1 cellular context compared by ENCODE assay signal in the genomic region with DNA sequence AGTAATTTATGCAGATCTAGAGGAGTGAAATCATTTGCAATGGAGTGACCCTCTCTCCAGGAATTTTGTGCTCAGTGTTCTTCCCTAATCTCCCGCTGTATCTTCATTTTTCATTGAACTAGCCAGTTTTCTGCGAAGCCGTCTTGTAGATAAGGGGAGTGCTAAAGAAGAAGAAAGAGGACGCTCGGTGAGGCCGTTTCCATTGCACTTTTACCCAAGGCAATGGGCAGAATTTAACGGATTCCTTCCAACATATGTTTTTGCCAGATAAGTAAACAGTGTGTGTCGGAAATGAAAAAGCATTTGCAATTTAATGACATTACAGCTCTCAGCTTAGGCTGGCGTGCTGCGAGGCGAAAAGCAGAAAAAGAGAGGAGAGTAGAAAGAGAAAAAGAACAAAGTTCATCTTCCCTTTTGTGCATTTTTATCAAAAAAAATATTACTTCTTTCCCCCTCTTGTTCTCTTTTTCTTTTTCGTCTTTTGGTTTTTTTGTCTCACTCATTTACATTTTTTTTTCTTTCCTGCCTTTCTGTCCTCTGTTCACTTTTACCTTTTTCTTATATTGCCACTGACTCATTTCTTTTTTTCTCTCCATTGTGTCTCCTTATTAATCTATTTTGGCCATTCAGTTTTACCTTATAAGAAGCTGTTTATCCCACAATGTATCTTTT.
TF ChIP-seq lines count a peak whose summit lies in the region.

No MANE protein-coding gene starts in this region.

TF ChIP-seq in K562, 482 proteins besides CTCF, POLR2A, EP300 and RAD21 (continued from another document and continues in another):
- TF ChIP-seq, protein P1, sequence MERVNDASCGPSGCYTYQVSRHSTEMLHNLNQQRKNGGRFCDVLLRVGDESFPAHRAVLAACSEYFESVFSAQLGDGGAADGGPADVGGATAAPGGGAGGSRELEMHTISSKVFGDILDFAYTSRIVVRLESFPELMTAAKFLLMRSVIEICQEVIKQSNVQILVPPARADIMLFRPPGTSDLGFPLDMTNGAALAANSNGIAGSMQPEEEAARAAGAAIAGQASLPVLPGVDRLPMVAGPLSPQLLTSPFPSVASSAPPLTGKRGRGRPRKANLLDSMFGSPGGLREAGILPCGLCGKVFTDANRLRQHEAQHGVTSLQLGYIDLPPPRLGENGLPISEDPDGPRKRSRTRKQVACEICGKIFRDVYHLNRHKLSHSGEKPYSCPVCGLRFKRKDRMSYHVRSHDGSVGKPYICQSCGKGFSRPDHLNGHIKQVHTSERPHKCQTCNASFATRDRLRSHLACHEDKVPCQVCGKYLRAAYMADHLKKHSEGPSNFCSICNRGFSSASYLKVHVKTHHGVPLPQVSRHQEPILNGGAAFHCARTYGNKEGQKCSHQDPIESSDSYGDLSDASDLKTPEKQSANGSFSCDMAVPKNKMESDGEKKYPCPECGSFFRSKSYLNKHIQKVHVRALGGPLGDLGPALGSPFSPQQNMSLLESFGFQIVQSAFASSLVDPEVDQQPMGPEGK (CRISPR knock-in tag; IDR thresholded peaks at IDR 0.05; ENCODE audit: borderline replicate concordance) = no peak
- TF ChIP-seq, protein P2, sequence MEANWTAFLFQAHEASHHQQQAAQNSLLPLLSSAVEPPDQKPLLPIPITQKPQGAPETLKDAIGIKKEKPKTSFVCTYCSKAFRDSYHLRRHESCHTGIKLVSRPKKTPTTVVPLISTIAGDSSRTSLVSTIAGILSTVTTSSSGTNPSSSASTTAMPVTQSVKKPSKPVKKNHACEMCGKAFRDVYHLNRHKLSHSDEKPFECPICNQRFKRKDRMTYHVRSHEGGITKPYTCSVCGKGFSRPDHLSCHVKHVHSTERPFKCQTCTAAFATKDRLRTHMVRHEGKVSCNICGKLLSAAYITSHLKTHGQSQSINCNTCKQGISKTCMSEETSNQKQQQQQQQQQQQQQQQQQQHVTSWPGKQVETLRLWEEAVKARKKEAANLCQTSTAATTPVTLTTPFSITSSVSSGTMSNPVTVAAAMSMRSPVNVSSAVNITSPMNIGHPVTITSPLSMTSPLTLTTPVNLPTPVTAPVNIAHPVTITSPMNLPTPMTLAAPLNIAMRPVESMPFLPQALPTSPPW (CRISPR knock-in tag; IDR thresholded peaks at IDR 0.05) = no peak
- no peak for TF ChIP-seq HCFC1 (IDR thresholded peaks at IDR 0.05; ENCODE audit: low read depth, low read length)
- TF ChIP-seq COPS2 (conservative IDR thresholded peaks at IDR 0.05) = no peak
- TF ChIP-seq ARID2 (IDR thresholded peaks at IDR 0.05) = no peak
- TF ChIP-seq, protein P3, sequence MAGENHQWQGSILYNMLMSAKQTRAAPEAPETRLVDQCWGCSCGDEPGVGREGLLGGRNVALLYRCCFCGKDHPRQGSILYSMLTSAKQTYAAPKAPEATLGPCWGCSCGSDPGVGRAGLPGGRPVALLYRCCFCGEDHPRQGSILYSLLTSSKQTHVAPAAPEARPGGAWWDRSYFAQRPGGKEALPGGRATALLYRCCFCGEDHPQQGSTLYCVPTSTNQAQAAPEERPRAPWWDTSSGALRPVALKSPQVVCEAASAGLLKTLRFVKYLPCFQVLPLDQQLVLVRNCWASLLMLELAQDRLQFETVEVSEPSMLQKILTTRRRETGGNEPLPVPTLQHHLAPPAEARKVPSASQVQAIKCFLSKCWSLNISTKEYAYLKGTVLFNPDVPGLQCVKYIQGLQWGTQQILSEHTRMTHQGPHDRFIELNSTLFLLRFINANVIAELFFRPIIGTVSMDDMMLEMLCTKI (IDR thresholded peaks at IDR 0.05; ENCODE audit: partially characterized antibody) = no peak
- TF ChIP-seq, protein P4, sequence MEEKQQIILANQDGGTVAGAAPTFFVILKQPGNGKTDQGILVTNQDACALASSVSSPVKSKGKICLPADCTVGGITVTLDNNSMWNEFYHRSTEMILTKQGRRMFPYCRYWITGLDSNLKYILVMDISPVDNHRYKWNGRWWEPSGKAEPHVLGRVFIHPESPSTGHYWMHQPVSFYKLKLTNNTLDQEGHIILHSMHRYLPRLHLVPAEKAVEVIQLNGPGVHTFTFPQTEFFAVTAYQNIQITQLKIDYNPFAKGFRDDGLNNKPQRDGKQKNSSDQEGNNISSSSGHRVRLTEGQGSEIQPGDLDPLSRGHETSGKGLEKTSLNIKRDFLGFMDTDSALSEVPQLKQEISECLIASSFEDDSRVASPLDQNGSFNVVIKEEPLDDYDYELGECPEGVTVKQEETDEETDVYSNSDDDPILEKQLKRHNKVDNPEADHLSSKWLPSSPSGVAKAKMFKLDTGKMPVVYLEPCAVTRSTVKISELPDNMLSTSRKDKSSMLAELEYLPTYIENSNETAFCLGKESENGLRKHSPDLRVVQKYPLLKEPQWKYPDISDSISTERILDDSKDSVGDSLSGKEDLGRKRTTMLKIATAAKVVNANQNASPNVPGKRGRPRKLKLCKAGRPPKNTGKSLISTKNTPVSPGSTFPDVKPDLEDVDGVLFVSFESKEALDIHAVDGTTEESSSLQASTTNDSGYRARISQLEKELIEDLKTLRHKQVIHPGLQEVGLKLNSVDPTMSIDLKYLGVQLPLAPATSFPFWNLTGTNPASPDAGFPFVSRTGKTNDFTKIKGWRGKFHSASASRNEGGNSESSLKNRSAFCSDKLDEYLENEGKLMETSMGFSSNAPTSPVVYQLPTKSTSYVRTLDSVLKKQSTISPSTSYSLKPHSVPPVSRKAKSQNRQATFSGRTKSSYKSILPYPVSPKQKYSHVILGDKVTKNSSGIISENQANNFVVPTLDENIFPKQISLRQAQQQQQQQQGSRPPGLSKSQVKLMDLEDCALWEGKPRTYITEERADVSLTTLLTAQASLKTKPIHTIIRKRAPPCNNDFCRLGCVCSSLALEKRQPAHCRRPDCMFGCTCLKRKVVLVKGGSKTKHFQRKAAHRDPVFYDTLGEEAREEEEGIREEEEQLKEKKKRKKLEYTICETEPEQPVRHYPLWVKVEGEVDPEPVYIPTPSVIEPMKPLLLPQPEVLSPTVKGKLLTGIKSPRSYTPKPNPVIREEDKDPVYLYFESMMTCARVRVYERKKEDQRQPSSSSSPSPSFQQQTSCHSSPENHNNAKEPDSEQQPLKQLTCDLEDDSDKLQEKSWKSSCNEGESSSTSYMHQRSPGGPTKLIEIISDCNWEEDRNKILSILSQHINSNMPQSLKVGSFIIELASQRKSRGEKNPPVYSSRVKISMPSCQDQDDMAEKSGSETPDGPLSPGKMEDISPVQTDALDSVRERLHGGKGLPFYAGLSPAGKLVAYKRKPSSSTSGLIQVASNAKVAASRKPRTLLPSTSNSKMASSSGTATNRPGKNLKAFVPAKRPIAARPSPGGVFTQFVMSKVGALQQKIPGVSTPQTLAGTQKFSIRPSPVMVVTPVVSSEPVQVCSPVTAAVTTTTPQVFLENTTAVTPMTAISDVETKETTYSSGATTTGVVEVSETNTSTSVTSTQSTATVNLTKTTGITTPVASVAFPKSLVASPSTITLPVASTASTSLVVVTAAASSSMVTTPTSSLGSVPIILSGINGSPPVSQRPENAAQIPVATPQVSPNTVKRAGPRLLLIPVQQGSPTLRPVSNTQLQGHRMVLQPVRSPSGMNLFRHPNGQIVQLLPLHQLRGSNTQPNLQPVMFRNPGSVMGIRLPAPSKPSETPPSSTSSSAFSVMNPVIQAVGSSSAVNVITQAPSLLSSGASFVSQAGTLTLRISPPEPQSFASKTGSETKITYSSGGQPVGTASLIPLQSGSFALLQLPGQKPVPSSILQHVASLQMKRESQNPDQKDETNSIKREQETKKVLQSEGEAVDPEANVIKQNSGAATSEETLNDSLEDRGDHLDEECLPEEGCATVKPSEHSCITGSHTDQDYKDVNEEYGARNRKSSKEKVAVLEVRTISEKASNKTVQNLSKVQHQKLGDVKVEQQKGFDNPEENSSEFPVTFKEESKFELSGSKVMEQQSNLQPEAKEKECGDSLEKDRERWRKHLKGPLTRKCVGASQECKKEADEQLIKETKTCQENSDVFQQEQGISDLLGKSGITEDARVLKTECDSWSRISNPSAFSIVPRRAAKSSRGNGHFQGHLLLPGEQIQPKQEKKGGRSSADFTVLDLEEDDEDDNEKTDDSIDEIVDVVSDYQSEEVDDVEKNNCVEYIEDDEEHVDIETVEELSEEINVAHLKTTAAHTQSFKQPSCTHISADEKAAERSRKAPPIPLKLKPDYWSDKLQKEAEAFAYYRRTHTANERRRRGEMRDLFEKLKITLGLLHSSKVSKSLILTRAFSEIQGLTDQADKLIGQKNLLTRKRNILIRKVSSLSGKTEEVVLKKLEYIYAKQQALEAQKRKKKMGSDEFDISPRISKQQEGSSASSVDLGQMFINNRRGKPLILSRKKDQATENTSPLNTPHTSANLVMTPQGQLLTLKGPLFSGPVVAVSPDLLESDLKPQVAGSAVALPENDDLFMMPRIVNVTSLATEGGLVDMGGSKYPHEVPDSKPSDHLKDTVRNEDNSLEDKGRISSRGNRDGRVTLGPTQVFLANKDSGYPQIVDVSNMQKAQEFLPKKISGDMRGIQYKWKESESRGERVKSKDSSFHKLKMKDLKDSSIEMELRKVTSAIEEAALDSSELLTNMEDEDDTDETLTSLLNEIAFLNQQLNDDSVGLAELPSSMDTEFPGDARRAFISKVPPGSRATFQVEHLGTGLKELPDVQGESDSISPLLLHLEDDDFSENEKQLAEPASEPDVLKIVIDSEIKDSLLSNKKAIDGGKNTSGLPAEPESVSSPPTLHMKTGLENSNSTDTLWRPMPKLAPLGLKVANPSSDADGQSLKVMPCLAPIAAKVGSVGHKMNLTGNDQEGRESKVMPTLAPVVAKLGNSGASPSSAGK (IDR thresholded peaks at IDR 0.05) = no peak
- no peak for TF ChIP-seq EHMT2 (IDR thresholded peaks at IDR 0.05)
- peak; percentile 71 to 75 for TF ChIP-seq KDM1A (IDR thresholded peaks at IDR 0.05)
- TF ChIP-seq NR1H2 (CRISPR knock-in tag; IDR thresholded peaks at IDR 0.05) = no peak
- TF ChIP-seq ZEB2 (IDR thresholded peaks at IDR 0.05) = peak; percentile 50; the same call in 1 of the 2 replicates
- no peak for TF ChIP-seq HSF4 (CRISPR knock-in tag; IDR thresholded peaks at IDR 0.05; ENCODE audit: borderline replicate concordance)
- no peak for TF ChIP-seq MCM7 (IDR thresholded peaks at IDR 0.05)
- TF ChIP-seq MYC (IDR thresholded peaks at IDR 0.05; ENCODE audit: low read depth, low read length) = no peak
- TF ChIP-seq MYC (CRISPR knock-in tag; IDR thresholded peaks at IDR 0.05; ENCODE audit: borderline replicate concordance, low read depth) = no peak
- TF ChIP-seq MEIS2 (IDR thresholded peaks at IDR 0.05; ENCODE audit: partially characterized antibody) = peak; percentile 56
- no peak for TF ChIP-seq KLF6 (CRISPR knock-in tag; IDR thresholded peaks at IDR 0.05; ENCODE audit: borderline replicate concordance)
- TF ChIP-seq TAL1 (IDR thresholded peaks at IDR 0.05) = peak; percentile 88
- TF ChIP-seq ZNF212 (CRISPR knock-in tag; IDR thresholded peaks at IDR 0.05) = no peak
- TF ChIP-seq, protein P5, sequence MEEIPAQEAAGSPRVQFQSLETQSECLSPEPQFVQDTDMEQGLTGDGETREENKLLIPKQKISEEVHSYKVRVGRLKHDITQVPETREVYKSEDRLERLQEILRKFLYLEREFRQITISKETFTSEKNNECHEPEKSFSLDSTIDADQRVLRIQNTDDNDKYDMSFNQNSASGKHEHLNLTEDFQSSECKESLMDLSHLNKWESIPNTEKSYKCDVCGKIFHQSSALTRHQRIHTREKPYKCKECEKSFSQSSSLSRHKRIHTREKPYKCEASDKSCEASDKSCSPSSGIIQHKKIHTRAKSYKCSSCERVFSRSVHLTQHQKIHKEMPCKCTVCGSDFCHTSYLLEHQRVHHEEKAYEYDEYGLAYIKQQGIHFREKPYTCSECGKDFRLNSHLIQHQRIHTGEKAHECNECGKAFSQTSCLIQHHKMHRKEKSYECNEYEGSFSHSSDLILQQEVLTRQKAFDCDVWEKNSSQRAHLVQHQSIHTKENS (CRISPR knock-in tag; IDR thresholded peaks at IDR 0.05) = no peak
- TF ChIP-seq, protein P6, sequence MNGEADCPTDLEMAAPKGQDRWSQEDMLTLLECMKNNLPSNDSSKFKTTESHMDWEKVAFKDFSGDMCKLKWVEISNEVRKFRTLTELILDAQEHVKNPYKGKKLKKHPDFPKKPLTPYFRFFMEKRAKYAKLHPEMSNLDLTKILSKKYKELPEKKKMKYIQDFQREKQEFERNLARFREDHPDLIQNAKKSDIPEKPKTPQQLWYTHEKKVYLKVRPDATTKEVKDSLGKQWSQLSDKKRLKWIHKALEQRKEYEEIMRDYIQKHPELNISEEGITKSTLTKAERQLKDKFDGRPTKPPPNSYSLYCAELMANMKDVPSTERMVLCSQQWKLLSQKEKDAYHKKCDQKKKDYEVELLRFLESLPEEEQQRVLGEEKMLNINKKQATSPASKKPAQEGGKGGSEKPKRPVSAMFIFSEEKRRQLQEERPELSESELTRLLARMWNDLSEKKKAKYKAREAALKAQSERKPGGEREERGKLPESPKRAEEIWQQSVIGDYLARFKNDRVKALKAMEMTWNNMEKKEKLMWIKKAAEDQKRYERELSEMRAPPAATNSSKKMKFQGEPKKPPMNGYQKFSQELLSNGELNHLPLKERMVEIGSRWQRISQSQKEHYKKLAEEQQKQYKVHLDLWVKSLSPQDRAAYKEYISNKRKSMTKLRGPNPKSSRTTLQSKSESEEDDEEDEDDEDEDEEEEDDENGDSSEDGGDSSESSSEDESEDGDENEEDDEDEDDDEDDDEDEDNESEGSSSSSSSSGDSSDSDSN (IDR thresholded peaks at IDR 0.05; ENCODE audit: borderline replicate concordance in 1 of 2, low read depth in 2 of 2, low read length in 2 of 2) = 0 out of 4 replicates have a peak, but pooled peaks of 1 of the 2 experiments have one; percentile 22
- peak; percentile 94 for TF ChIP-seq CBFA2T3 (IDR thresholded peaks at IDR 0.05)
- peak; percentile 70 to 77; a peak in 3 of 4 replicates for TF ChIP-seq TEAD1 (CRISPR knock-in tag; IDR thresholded peaks at IDR 0.05)
- TF ChIP-seq GTF2A2 (tag; IDR thresholded peaks at IDR 0.05) = no peak
- TF ChIP-seq, protein P7, sequence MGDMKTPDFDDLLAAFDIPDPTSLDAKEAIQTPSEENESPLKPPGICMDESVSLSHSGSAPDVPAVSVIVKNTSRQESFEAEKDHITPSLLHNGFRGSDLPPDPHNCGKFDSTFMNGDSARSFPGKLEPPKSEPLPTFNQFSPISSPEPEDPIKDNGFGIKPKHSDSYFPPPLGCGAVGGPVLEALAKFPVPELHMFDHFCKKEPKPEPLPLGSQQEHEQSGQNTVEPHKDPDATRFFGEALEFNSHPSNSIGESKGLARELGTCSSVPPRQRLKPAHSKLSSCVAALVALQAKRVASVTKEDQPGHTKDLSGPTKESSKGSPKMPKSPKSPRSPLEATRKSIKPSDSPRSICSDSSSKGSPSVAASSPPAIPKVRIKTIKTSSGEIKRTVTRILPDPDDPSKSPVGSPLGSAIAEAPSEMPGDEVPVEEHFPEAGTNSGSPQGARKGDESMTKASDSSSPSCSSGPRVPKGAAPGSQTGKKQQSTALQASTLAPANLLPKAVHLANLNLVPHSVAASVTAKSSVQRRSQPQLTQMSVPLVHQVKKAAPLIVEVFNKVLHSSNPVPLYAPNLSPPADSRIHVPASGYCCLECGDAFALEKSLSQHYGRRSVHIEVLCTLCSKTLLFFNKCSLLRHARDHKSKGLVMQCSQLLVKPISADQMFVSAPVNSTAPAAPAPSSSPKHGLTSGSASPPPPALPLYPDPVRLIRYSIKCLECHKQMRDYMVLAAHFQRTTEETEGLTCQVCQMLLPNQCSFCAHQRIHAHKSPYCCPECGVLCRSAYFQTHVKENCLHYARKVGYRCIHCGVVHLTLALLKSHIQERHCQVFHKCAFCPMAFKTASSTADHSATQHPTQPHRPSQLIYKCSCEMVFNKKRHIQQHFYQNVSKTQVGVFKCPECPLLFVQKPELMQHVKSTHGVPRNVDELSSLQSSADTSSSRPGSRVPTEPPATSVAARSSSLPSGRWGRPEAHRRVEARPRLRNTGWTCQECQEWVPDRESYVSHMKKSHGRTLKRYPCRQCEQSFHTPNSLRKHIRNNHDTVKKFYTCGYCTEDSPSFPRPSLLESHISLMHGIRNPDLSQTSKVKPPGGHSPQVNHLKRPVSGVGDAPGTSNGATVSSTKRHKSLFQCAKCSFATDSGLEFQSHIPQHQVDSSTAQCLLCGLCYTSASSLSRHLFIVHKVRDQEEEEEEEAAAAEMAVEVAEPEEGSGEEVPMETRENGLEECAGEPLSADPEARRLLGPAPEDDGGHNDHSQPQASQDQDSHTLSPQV (IDR thresholded peaks at IDR 0.05) = no peak
- no peak for TF ChIP-seq NCOA2 (IDR thresholded peaks at IDR 0.05; ENCODE audit: partially characterized antibody in 2 of 2)
